Comparison of ENCODE assay signal across 8 cellular contexts in genomic region chr2:69582582-69583176, GRCh38.
A peak's percentile ranks its signal among the peaks of the same experiment; 100 is the strongest.
DNase-seq lines count a peak whose midpoint lies in the region; ATAC-seq and TF ChIP-seq lines count a peak whose summit lies in the region.

No MANE protein-coding gene starts in this region.

- TF ChIP-seq POLR2A in heart left ventricle (IDR thresholded peaks at IDR 0.05), result peak in 1 of 2 donors; percentile 21

- peak overlapping the region; percentile 38 to 84 (median 74) for H3K27ac ChIP-seq in heart left ventricle

- no peaks in the 10 kb centered on the region for H3K9me3 ChIP-seq in heart left ventricle

- H3K9me3 Mint-ChIP-seq in activated CD4-positive, alpha-beta T cell treated with anti-CD3 and anti-CD28 coated beads for 36 hours (ENCODE audit: low read depth), result no peaks in the 10 kb centered on the region
- no peaks in the 10 kb centered on the region for H3K9me3 Mint-ChIP-seq in stimulated activated naive B cell treated with anti-CD40 and anti-IgM and Interleukin-4, amounts not matched to agents 10 μg/mL and 1 μg/mL and 100 μg/mL, for 72 hours

- POLR2A ChIA-PET in activated CD4-positive, alpha-beta T cell treated with anti-CD3 and anti-CD28 coated beads for 36 hours (lab: Charles Lee), result no interaction called here

- peaks cover 85% of the 10 kb centered on the region for H3K4me1 Mint-ChIP-seq in activated CD4-positive, alpha-beta T cell treated with anti-CD3 and anti-CD28 coated beads for 36 hours
- peaks cover 13 to 25% of the 10 kb centered on the region in 2 donors for H3K4me1 Mint-ChIP-seq in stimulated activated naive B cell treated with anti-CD40 and anti-IgM and Interleukin-4, amounts not matched to agents 10 μg/mL and 1 μg/mL and 100 μg/mL, for 72 hours

- H3K27me3 Mint-ChIP-seq in activated CD4-positive, alpha-beta T cell treated with anti-CD3 and anti-CD28 coated beads for 36 hours, result no peaks in the 10 kb centered on the region
- H3K27me3 Mint-ChIP-seq in stimulated activated naive B cell treated with anti-CD40 and anti-IgM and Interleukin-4, amounts not matched to agents 10 μg/mL and 1 μg/mL and 100 μg/mL, for 72 hours, result peaks cover 12 to 34% of the 10 kb centered on the region in 2 donors

- peak; percentile 22 for ATAC-seq in activated CD4-positive, alpha-beta T cell treated with anti-CD3 and anti-CD28 coated beads for 36 hours
- ATAC-seq in heart left ventricle (peak; percentile 55 to 85 (median 62)), GM21381 (IDR thresholded peaks at IDR 0.05; ENCODE audit: unreplicated experiment) (no peak), HG02938 (IDR thresholded peaks at IDR 0.05; ENCODE audit: unreplicated experiment) (no peak)
- peak; percentile 25 to 27 for ATAC-seq in stimulated activated naive B cell treated with anti-CD40 and anti-IgM and Interleukin-4, amounts not matched to agents 10 μg/mL and 1 μg/mL and 100 μg/mL, for 72 hours (replicated peaks)

- peak overlapping the region; percentile 78 for H3K27ac Mint-ChIP-seq in activated CD4-positive, alpha-beta T cell treated with anti-CD3 and anti-CD28 coated beads for 36 hours
- peak overlapping the region; percentile 68 for H3K27ac Mint-ChIP-seq in stimulated activated naive B cell treated with anti-CD40 and anti-IgM and Interleukin-4, amounts not matched to agents 10 μg/mL and 1 μg/mL and 100 μg/mL, for 72 hours

- in situ Hi-C loops in SK-MEL-5 (cut with HindIII; ENCODE audit: low pct_unique_long_range_greater_than_20kb, low sequenced_read_pairs), result no loop called here

- peaks cover 16% of the 10 kb centered on the region for H3K36me3 Mint-ChIP-seq in activated CD4-positive, alpha-beta T cell treated with anti-CD3 and anti-CD28 coated beads for 36 hours (ENCODE audit: low read depth)
- H3K36me3 Mint-ChIP-seq in stimulated activated naive B cell treated with anti-CD40 and anti-IgM and Interleukin-4, amounts not matched to agents 10 μg/mL and 1 μg/mL and 100 μg/mL, for 72 hours, result peaks cover 0 to 4% of the 10 kb centered on the region in 2 donors

- H3K4me3 Mint-ChIP-seq in activated CD4-positive, alpha-beta T cell treated with anti-CD3 and anti-CD28 coated beads for 36 hours, result peak overlapping the region; percentile 52
- H3K4me3 Mint-ChIP-seq in stimulated activated naive B cell treated with anti-CD40 and anti-IgM and Interleukin-4, amounts not matched to agents 10 μg/mL and 1 μg/mL and 100 μg/mL, for 72 hours, result peak overlapping the region; percentile 29 to 45

- no peak for TF ChIP-seq CTCF in heart left ventricle (IDR thresholded peaks at IDR 0.05)

- DNase-seq in activated CD4-positive, alpha-beta T cell treated with anti-CD3 and anti-CD28 coated beads for 36 hours, result no peak
- no peak for DNase-seq in activated CD4-positive, alpha-beta T cell treated with anti-CD3 and anti-CD28 coated beads, Interleukin-2, amount 50 U/mL, for 1 hour
- DNase-seq in SK-MEL-5 (ENCODE audit: low read depth, low spot score) (peak; percentile 48), heart left ventricle (peak in 1 of 5 donors; percentile 51), DMS114 treated with DMSO at 0.1 percent for 48 hours (lab: John Stamatoyannopoulos, UW; ENCODE audit: unreplicated experiment) (no peak)
- no peak for DNase-seq in stimulated activated naive B cell treated with anti-CD40 and anti-IgM and Interleukin-4, amounts not matched to agents 10 μg/mL and 1 μg/mL and 100 μg/mL, for 72 hours

- no peaks in the 10 kb centered on the region for H3K27me3 ChIP-seq in heart left ventricle

- CTCF ChIA-PET in activated CD4-positive, alpha-beta T cell treated with anti-CD3 and anti-CD28 coated beads for 36 hours (lab: Charles Lee), result interaction anchor here (0.9 to 16.1 kb wide), 11 partner anchors 11 to 132 kb away, joined by 3 to 189 read pairs (median 4); partner anchors contain the start of gene AAK1

- intact Hi-C loops in activated CD4-positive, alpha-beta T cell treated with anti-CD3 and anti-CD28 coated beads for 36 hours (cut with DNase I, micrococcal nuclease), result loop anchor here in 1 of 2 experiments (5.0 kb wide), 1 partner anchor 35 kb away; no protein-coding TSS in a partner anchor
- intact Hi-C loops in heart left ventricle (cut with DNase I), result loop anchor here in 1 of 10 donors (5.0 kb wide), 1 partner anchor 60 kb away; the partner anchor contains the start of gene AAK1

- no peaks in the 10 kb centered on the region for H3K36me3 ChIP-seq in heart left ventricle

- peak overlapping the region in 10 of 12 donors; percentile 9 to 46 (median 39) for H3K4me3 ChIP-seq in heart left ventricle

- H3K4me1 ChIP-seq in heart left ventricle, result peaks cover 5 to 91% (median 58%) of the 10 kb centered on the region in 12 donors

- 21 to 26% (median 24%) methylated on average over 3 of the region's 3 CpGs for WGBS in heart left ventricle, 4 donors

Comparison
In these comparisons a context has a peak if more than half of its experiments do, and no peak if none do; other contexts are left out.
1. ATAC-seq: peak in activated CD4-positive, alpha-beta T cell treated with anti-CD3 and anti-CD28 coated beads for 36 hours (single experiment), heart left ventricle (4 of 4) and stimulated activated naive B cell treated with anti-CD40 and anti-IgM and Interleukin-4, amounts not matched to agents 10 μg/mL and 1 μg/mL and 100 μg/mL, for 72 hours (2 of 2); none in GM21381 (single experiment) and HG02938 (single experiment).